In genomic region chr2:33476100-33476792, GRCh38 we compare ENCODE assay signal across 8 cellular contexts. TPM values are rescaled to one million over a fixed set of nuclear protein-coding genes. Genes with fewer than 3 reads are reported as not detected.
DNase-seq lines count a peak whose midpoint lies in the region; ATAC-seq lines count a peak whose summit lies in the region.

RASGRP3 (plus strand) TSS chr2:33476649; CDS start chr2:33515137, 38,488 bp downstream.

- H3K27me3 ChIP-seq in endocrine pancreas (ENCODE audit: control insufficient read depth, insufficient read depth, low read length) (no peaks in the 10 kb centered on the region), mesendoderm (ENCODE audit: insufficient read depth, low read length, poor library complexity) (no peaks in the 10 kb centered on the region)

- no peaks in the 10 kb centered on the region for H3K9me3 ChIP-seq in endocrine pancreas (ENCODE audit: control insufficient read depth, low read length)

- H3K79me2 ChIP-seq in mesendoderm (ENCODE audit: control insufficient read depth, insufficient read depth, low read length): no peaks in the 10 kb centered on the region

- no peak within 1 kb of the TSS for H3K27ac ChIP-seq in mesendoderm (ENCODE audit: low read depth, low read length)

- no peak within 1 kb of the TSS for H2BK120ac ChIP-seq in mesendoderm (ENCODE audit: low read depth, low read length)

- H2AK5ac ChIP-seq in mesendoderm (ENCODE audit: low read length): no peak within 1 kb of the TSS

- H2BK15ac ChIP-seq in mesendoderm (replicated peaks; ENCODE audit: low read depth): no peak within 1 kb of the TSS

- H4K8ac ChIP-seq in mesendoderm (ENCODE audit: low read depth, low read length): no peak within 1 kb of the TSS

- H3K18ac ChIP-seq in mesendoderm (ENCODE audit: low read length): peak within 1 kb of the TSS; percentile 56

- no CpG with 5 or more reads among the region's 18 CpGs for WGBS in mesendoderm (ENCODE audit: extremely low coverage, insufficient coverage, low lambda C conversion rate)

- peak within 1 kb of the TSS; percentile 68 for H3K56ac ChIP-seq in mesendoderm (ENCODE audit: low read length)

- DNase-seq in Ammon's horn (ENCODE audit: low spot score) (peak; percentile 91), NCI-H748 (lab: John Stamatoyannopoulos, UW; ENCODE audit: unreplicated experiment) (peak; percentile 69), mesendoderm (peak; percentile 53)
- DNase-seq in activated CD8-positive, alpha-beta memory T cell treated with anti-CD3 and anti-CD28 coated beads for 48 hours (ENCODE audit: low read depth in 2 of 3, low spot score in 2 of 3): peak; percentile 30 to 40 (median 32)
- DNase-seq in stimulated activated CD8-positive, alpha-beta memory T cell treated with anti-CD3 and anti-CD28 coated beads, Interleukin-12 subunit alpha, Interleukin-12 subunit beta, amount 100 ng/mL, for 4 hours (ENCODE audit: low read depth): peak; percentile 33

- H3K4me1 ChIP-seq in endocrine pancreas (ENCODE audit: control insufficient read depth, insufficient read depth, low read length): peaks cover 4% of the 10 kb centered on the region
- H3K4me1 ChIP-seq in mesendoderm (ENCODE audit: control insufficient read depth, low read depth, low read length): peaks cover 5% of the 10 kb centered on the region

- no peak within 1 kb of the TSS for H3K23ac ChIP-seq in mesendoderm (ENCODE audit: low read length)

- ATAC-seq in GM19025 (IDR thresholded peaks at IDR 0.05; ENCODE audit: low read depth, unreplicated experiment) (peak; percentile 45), HG03280 (IDR thresholded peaks at IDR 0.05; ENCODE audit: unreplicated experiment) (peak; percentile 58)

- no peak within 1 kb of the TSS for H3K4ac ChIP-seq in mesendoderm (ENCODE audit: low read depth, low read length)

- no peaks in the 10 kb centered on the region for H3K79me1 ChIP-seq in mesendoderm (ENCODE audit: low read length)

- H2BK5ac ChIP-seq in mesendoderm (ENCODE audit: low read length): peak within 1 kb of the TSS; percentile 43

- peak within 1 kb of the TSS; percentile 9 for H3K4me2 ChIP-seq in mesendoderm (ENCODE audit: low read length)

- H4K5ac ChIP-seq in mesendoderm (ENCODE audit: low read length): no peak within 1 kb of the TSS

- H3K4me3 ChIP-seq in endocrine pancreas (ENCODE audit: control insufficient read depth, insufficient read depth, low read length): peak within 1 kb of the TSS; percentile 91
- H3K4me3 ChIP-seq in mesendoderm (ENCODE audit: low read length): no peak within 1 kb of the TSS

- H3K36me3 ChIP-seq in endocrine pancreas (ENCODE audit: control insufficient read depth, insufficient read depth, low read length) (no peaks in the 10 kb centered on the region), mesendoderm (ENCODE audit: control insufficient read depth, insufficient read depth, low read length) (no peaks in the 10 kb centered on the region)

- peak within 1 kb of the TSS; percentile 86 for H3K9ac ChIP-seq in endocrine pancreas (ENCODE audit: control insufficient read depth, insufficient read depth, low read length)
- H3K9ac ChIP-seq in mesendoderm (ENCODE audit: low read length): peak within 1 kb of the TSS; percentile 8

RNA-seq across cellular contexts. Expression of gene RASGRP3, which starts in this region (rescaled TPM):
- polyA plus RNA-seq in mesendoderm (2013, experiment 1 of 2): 0.55 TPM
- 0.29 TPM for polyA plus RNA-seq in mesendoderm (2013, experiment 2 of 2)

Comparison
In these comparisons a context has a peak if more than half of its experiments do, and no peak if none do; other contexts are left out.
1. DNase-seq: peak in every context shown above with its lines; median percentile 91 in Ammon's horn; 69 in NCI-H748; 53 in mesendoderm; 33 in stimulated activated CD8-positive, alpha-beta memory T cell treated with anti-CD3 and anti-CD28 coated beads, Interleukin-12 subunit alpha, Interleukin-12 subunit beta, amount 100 ng/mL, for 4 hours; 32 in activated CD8-positive, alpha-beta memory T cell treated with anti-CD3 and anti-CD28 coated beads for 48 hours.